15 cellular contexts compared by ENCODE assay signal in genomic region chr7:28724563-28724962, GRCh38.
DNase-seq lines count a peak whose midpoint lies in the region; ATAC-seq and TF ChIP-seq lines count a peak whose summit lies in the region.
"Had no signal": no experiment of that assay in that cellular context is flagged by ENCODE, and none has a peak within 500 bp of the region (broad histone marks: within the 10 kb centered on the region; RNA-seq: fewer than 3 reads in every experiment).

No MANE protein-coding gene starts in this region.

- CTCF ChIA-PET in PC-3 (lab: Charles Lee): interaction anchor here (0.5 kb wide), 1 partner anchor 820 kb away, joined by 6 read pairs; no protein-coding TSS in a partner anchor

- no peaks in the 10 kb centered on the region for H3K36me3 ChIP-seq in PC-3 (ENCODE audit: low read depth, low read length)
- no peaks in the 10 kb centered on the region for H3K36me3 ChIP-seq in HAP-1 (replicated peaks)

- H3F3A ChIP-seq in PC-3 (ENCODE audit: low read length, unreplicated experiment): no peaks in the 10 kb centered on the region

- no peak for ATAC-seq in PC-3

- H3K27ac ChIP-seq in 22Rv1 (peak overlapping the region; percentile 44), PC-3 (ENCODE audit: low read length) (no peak overlapping the region; the same call in 1 of the 2 replicates), layer of hippocampus (ENCODE audit: low read depth, low read length) (peak overlapping the region; percentile 16), substantia nigra (ENCODE audit: low read depth, low read length, poor library complexity, severe bottlenecking) (peak overlapping the region; percentile 80)

- intact Hi-C loops in PC-3 (cut with micrococcal nuclease): loop anchor here (2.0 to 10.0 kb wide), 4 partner anchors 74 to 310 kb away; partner anchors contain the start of gene CREB5

- H3K9me2 ChIP-seq in PC-3 (replicated peaks; ENCODE audit: low read length): no peaks in the 10 kb centered on the region

- TF ChIP-seq CTCF in 22Rv1 (IDR thresholded peaks at IDR 0.05) (no peak), PC-3 (conservative IDR thresholded peaks at IDR 0.05; ENCODE audit: low read depth, low read length) (no peak)

- H4K20me1 ChIP-seq in PC-3 (ENCODE audit: low read length): no peaks in the 10 kb centered on the region

- BruUV-seq in PC-3 (replicated peaks; lab: Mats Ljungman, UMichigan): no TSS peak

- DNase-seq in PC-3: no peak
- DNase-seq in substantia nigra (lab: John Stamatoyannopoulos, UW): no peak
- no peak for DNase-seq in activated gamma-delta T cell treated with Interleukin-2 at 50 U/mL for 16 hours
- no peak for DNase-seq in HAP-1 (ENCODE audit: low spot score in 2 of 2)
- no peak for DNase-seq in T-helper 2 cell
- DNase-seq: C1 segment of cervical spinal cord; Calu3; CD4-positive, alpha-beta memory T cell; COR-L47; DMS153; DND-41; GOT3; HCEC 1CT had no signal

- H3K27me3 ChIP-seq in PC-3 (ENCODE audit: low read length) (no peaks in the 10 kb centered on the region), layer of hippocampus (ENCODE audit: control insufficient read depth, insufficient read depth, low read length) (no peaks in the 10 kb centered on the region), HAP-1 (ENCODE audit: low read depth) (no peaks in the 10 kb centered on the region)

- POLR2A ChIA-PET in PC-3 (lab: Charles Lee; ENCODE audit: unreplicated experiment): interaction anchor here (1.1 to 1.2 kb wide), 2 partner anchors 39 to 82 kb away, joined by 3 to 7 read pairs; no protein-coding TSS in a partner anchor

- no peak overlapping the region for H2AFZ ChIP-seq in PC-3 (ENCODE audit: low read length)

- peaks cover 37% of the 10 kb centered on the region for H3K4me1 ChIP-seq in PC-3 (ENCODE audit: insufficient read depth, low read length)
- H3K4me1 ChIP-seq in HAP-1: no peaks in the 10 kb centered on the region

- H3K9ac ChIP-seq in PC-3 (ENCODE audit: low read length): no peak overlapping the region

- no peak overlapping the region for H3K4me3 ChIP-seq in PC-3 (ENCODE audit: low read length)
- H3K4me3 ChIP-seq in HAP-1: no peak overlapping the region

- in situ Hi-C loops in HAP-1 (cut with MboI; ENCODE audit: low sequenced_read_pairs): no loop called here

- H3K9me3 ChIP-seq in PC-3 (ENCODE audit: low read length) (no peaks in the 10 kb centered on the region), HAP-1 (no peaks in the 10 kb centered on the region)

- no peaks in the 10 kb centered on the region for H3K79me2 ChIP-seq in PC-3 (ENCODE audit: low read length)

- H3K4me2 ChIP-seq in PC-3 (ENCODE audit: low read length): peak overlapping the region; percentile 56; the same call in 1 of the 2 replicates
